In genomic region chr5:180352116-180352975, GRCh38 we compare ENCODE assay signal across 8 cellular contexts. TPM values are rescaled to one million over a fixed set of nuclear protein-coding genes. Genes with fewer than 3 reads are reported as not detected.
DNase-seq lines count a peak whose midpoint lies in the region; ATAC-seq and TF ChIP-seq lines count a peak whose summit lies in the region.
"Had no signal": no experiment of that assay in that cellular context is flagged by ENCODE, and none has a peak within 500 bp of the region (broad histone marks: within the 10 kb centered on the region; RNA-seq: fewer than 3 reads in every experiment).

No MANE protein-coding gene starts in this region.

- H2AFZ ChIP-seq in HCT116 (ENCODE audit: low read depth, low read length, poor library complexity, severe bottlenecking), result no peak overlapping the region

- RAD21 ChIA-PET in HCT116 (lab: Charles Lee; ENCODE audit: low non-redundant PET in 1 of 2, low total read pairs in 2 of 2, uncharacterized antibody in 2 of 2, unreplicated experiment in 2 of 2), result no interaction called here

- H3K27me3 ChIP-seq in HCT116 (ENCODE audit: insufficient read depth, low read length) (no peaks in the 10 kb centered on the region), heart right ventricle (peaks cover 0 to 73% (median 34%) of the 10 kb centered on the region in 7 donors)

- peak overlapping the region; percentile 38 for H3K4me3 Mint-ChIP-seq in activated CD8-positive, alpha-beta T cell treated with anti-CD3 and anti-CD28 coated beads for 36 hours

- peaks cover 33% of the 10 kb centered on the region for H3K27me3 Mint-ChIP-seq in activated CD8-positive, alpha-beta T cell treated with anti-CD3 and anti-CD28 coated beads for 36 hours

- TF ChIP-seq RAD21 in HCT116 (IDR thresholded peaks at IDR 0.05; ENCODE audit: low read depth), result no peak

- WGBS in heart right ventricle, 2 donors, result 9 to 11% methylated on average over 76 to 89 of the region's 89 CpGs

- H3K9me3 Mint-ChIP-seq in activated CD8-positive, alpha-beta T cell treated with anti-CD3 and anti-CD28 coated beads for 36 hours, result no peaks in the 10 kb centered on the region

- intact Hi-C loops in HCT116 (cut with micrococcal nuclease) (no loop called here), heart right ventricle (cut with DNase I) (no loop called here)
- intact Hi-C loops in activated CD8-positive, alpha-beta T cell treated with anti-CD3 and anti-CD28 coated beads for 36 hours (cut with micrococcal nuclease), result no loop called here

- no peak for TF ChIP-seq POLR2A in HCT116 (IDR thresholded peaks at IDR 0.05; ENCODE audit: borderline replicate concordance, extremely low read depth, insufficient read depth, insufficient read length)

- H3K4me1 Mint-ChIP-seq in activated CD8-positive, alpha-beta T cell treated with anti-CD3 and anti-CD28 coated beads for 36 hours (ENCODE audit: low read depth), result peaks cover 5% of the 10 kb centered on the region

- H3K36me3 ChIP-seq in HCT116 (ENCODE audit: control insufficient read depth in 1 of 2, insufficient read depth in 2 of 2, low read length in 2 of 2) (no peaks in the 10 kb centered on the region), heart right ventricle (no peaks in the 10 kb centered on the region)

- H3K4me1 ChIP-seq in HCT116 (ENCODE audit: control insufficient read depth in 1 of 2, insufficient read depth in 2 of 2, low read length in 2 of 2), result peaks cover 0 to 9% of the 10 kb centered on the region in 2 experiments; a peak in 1 of 4 replicates
- peaks cover 4 to 49% (median 22%) of the 10 kb centered on the region in 9 donors for H3K4me1 ChIP-seq in heart right ventricle

- H3K9me3 ChIP-seq in HCT116 (ENCODE audit: control insufficient read depth in 1 of 2, insufficient read depth in 1 of 2, low read depth in 1 of 2, low read length in 2 of 2), result no peaks in the 10 kb centered on the region
- no peaks in the 10 kb centered on the region for H3K9me3 ChIP-seq in heart right ventricle

- DNase-seq in HCT116 (ENCODE audit: low read depth, low spot score) (no peak), heart right ventricle (peak in 1 of 2 donors; percentile 49), retinal pigment epithelial cell (ENCODE audit: low read depth) (no peak), NCI-H1694 treated with DMSO at 0.1 percent for 48 hours (lab: John Stamatoyannopoulos, UW) (no peak)
- no peak for DNase-seq in activated CD8-positive, alpha-beta T cell treated with anti-CD3 and anti-CD28 coated beads for 36 hours

- TF ChIP-seq CTCF in HCT116 (IDR thresholded peaks at IDR 0.05 in 2 of 3, conservative IDR thresholded peaks at IDR 0.05 in 1 of 3; ENCODE audit: borderline replicate concordance in 1 of 3, insufficient read depth in 1 of 3, low read depth in 2 of 3, low read length in 2 of 3) (no peak), heart right ventricle (IDR thresholded peaks at IDR 0.05) (peak in 1 of 9 donors; percentile 4), retinal pigment epithelial cell (conservative IDR thresholded peaks at IDR 0.05; ENCODE audit: low read depth, low read length) (no peak)
- TF ChIP-seq CTCF in activated CD8-positive, alpha-beta T cell treated with anti-CD3 and anti-CD28 coated beads for 36 hours (IDR thresholded peaks at IDR 0.05), result no peak

- no peak overlapping the region for H3K27ac Mint-ChIP-seq in activated CD8-positive, alpha-beta T cell treated with anti-CD3 and anti-CD28 coated beads for 36 hours

- H3K79me2 ChIP-seq in HCT116 (ENCODE audit: insufficient read depth, low read length), result no peaks in the 10 kb centered on the region

- BruUV-seq in HCT116 (replicated peaks; lab: Mats Ljungman, UMichigan), result no TSS peak

- H3K36me3 Mint-ChIP-seq in activated CD8-positive, alpha-beta T cell treated with anti-CD3 and anti-CD28 coated beads for 36 hours (ENCODE audit: low read depth), result no peaks in the 10 kb centered on the region

- CTCF ChIA-PET in HCT116 (lab: Charles Lee), result interaction anchor here (1.2 to 1.3 kb wide), 2 partner anchors 24 to 118 kb away, joined by 4 to 8 read pairs; no protein-coding TSS in a partner anchor
- CTCF ChIA-PET in activated CD8-positive, alpha-beta T cell treated with anti-CD3 and anti-CD28 coated beads for 36 hours (lab: Charles Lee), result interaction anchor here (1.3 to 1.5 kb wide), 3 partner anchors 24 to 37 kb away, joined by 3 to 8 read pairs (median 6); no protein-coding TSS in a partner anchor

- H3K9me2 ChIP-seq in HCT116 (ENCODE audit: insufficient read depth), result no peaks in the 10 kb centered on the region

- H3K4me2 ChIP-seq in HCT116 (ENCODE audit: low read length), result peak overlapping the region; percentile 89

- peak overlapping the region; percentile 64 for H3K9ac ChIP-seq in HCT116 (ENCODE audit: low read length)

- POLR2A ChIA-PET in HCT116 (lab: Charles Lee), result interaction anchor here (0.6 kb wide), 1 partner anchor 173 kb away, joined by 3 read pairs; no protein-coding TSS in a partner anchor
- POLR2A ChIA-PET in activated CD8-positive, alpha-beta T cell treated with anti-CD3 and anti-CD28 coated beads for 36 hours (lab: Charles Lee), result interaction anchor here (1.3 kb wide), 1 partner anchor 24 kb away, joined by 3 read pairs; no protein-coding TSS in a partner anchor

- H4K20me1 ChIP-seq in HCT116 (ENCODE audit: insufficient read depth), result no peaks in the 10 kb centered on the region

- H3K27ac ChIP-seq in HCT116 (ENCODE audit: low read depth, low read length), result peak overlapping the region; percentile 46; the same call in 1 of the 2 replicates
- peak overlapping the region in 9 of 10 donors; percentile 52 to 81 (median 76) for H3K27ac ChIP-seq in heart right ventricle

- H3K4me3 ChIP-seq in HCT116 (replicated peaks in 1 of 2; ENCODE audit: low read depth in 1 of 2, low read length in 2 of 2) (peak overlapping the region; percentile 55 to 74), heart right ventricle (peak overlapping the region; percentile 47 to 72 (median 62)), retinal pigment epithelial cell (ENCODE audit: low read length) (peak overlapping the region; percentile 57)

- ATAC-seq in HCT116 (peak; percentile 9), heart right ventricle (peak; percentile 12 to 59 (median 28)), GM19452 (IDR thresholded peaks at IDR 0.05; ENCODE audit: unreplicated experiment) (no peak), HG03108 (IDR thresholded peaks at IDR 0.05; ENCODE audit: unreplicated experiment) (no peak)
- no peak for ATAC-seq in activated CD8-positive, alpha-beta T cell treated with anti-CD3 and anti-CD28 coated beads for 36 hours

TF ChIP-seq in HCT116, 20 proteins besides CTCF, POLR2A, EP300 and RAD21 (continues in another document):
- TF ChIP-seq CEBPB (IDR thresholded peaks at IDR 0.05; ENCODE audit: low read depth) (no peak), SRF (IDR thresholded peaks at IDR 0.05; ENCODE audit: low read depth) (no peak), EZH2phosphoT487 (IDR thresholded peaks at IDR 0.05; ENCODE audit: borderline replicate concordance) (no peak), MAX (IDR thresholded peaks at IDR 0.05) (no peak), ZBTB33 (IDR thresholded peaks at IDR 0.05; ENCODE audit: extremely low read depth, insufficient replicate concordance, low read length) (no peak), REST (IDR thresholded peaks at IDR 0.05; ENCODE audit: low read depth) (no peak), POLR2AphosphoS5 (IDR thresholded peaks at IDR 0.05; ENCODE audit: low read depth, low read length) (no peak), FOSL1 (IDR thresholded peaks at IDR 0.05; ENCODE audit: low read depth) (no peak), EGR1 (IDR thresholded peaks at IDR 0.05; ENCODE audit: low read depth) (no peak), TCF7L2 (IDR thresholded peaks at IDR 0.05; ENCODE audit: borderline replicate concordance, extremely low read depth, insufficient read depth, insufficient read length) (no peak)

RNA-seq across cellular contexts. Expression of gene GFPT2, which starts 0.8 kb away (rescaled TPM):
- total RNA-seq in HCT116 (2021; ENCODE audit: unreplicated experiment) (16.1 TPM), heart right ventricle (10 to 100 TPM in 4 of 10 donors, 1 to 10 TPM in 6; 2.5 to 19.4 (median 4.4) TPM)
- polyA plus RNA-seq in HCT116 (2012), result 9.3 and 11.2 TPM in 2 replicates
- total RNA-seq in activated CD8-positive, alpha-beta T cell treated with anti-CD3 and anti-CD28 coated beads for 36 hours, result not detected
- polyA plus RNA-seq in heart right ventricle, result 10 to 100 TPM in 1 of 2 donors, 1 to 10 TPM in 1; 9.3 to 12.7 TPM
- total RNA-seq: T-helper 2 cell treated with Interferon-gamma antibody and Interleukin-4, amounts not matched to agents 100 ng/mL and 5 ng/mL, for 36 hours had no signal

Comparison
In these comparisons a context has a peak if more than half of its experiments do, and no peak if none do; other contexts are left out.
1. ATAC-seq: peak in HCT116 (single experiment) and heart right ventricle (8 of 8); none in activated CD8-positive, alpha-beta T cell treated with anti-CD3 and anti-CD28 coated beads for 36 hours (single experiment), GM19452 (single experiment) and HG03108 (single experiment).
2. Peak in every context shown above with its lines, with median percentiles within 50 percentile points of each other: H3K4me3 ChIP-seq.